ENCODE assay signal across 13 cellular contexts in genomic region chr15:36882487-36883108, GRCh38.
DNase-seq lines count a peak whose midpoint lies in the region; ATAC-seq and TF ChIP-seq lines count a peak whose summit lies in the region.
"Had no signal": no experiment of that assay in that cellular context is flagged by ENCODE, and none has a peak within 500 bp of the region (broad histone marks: within the 10 kb centered on the region; RNA-seq: fewer than 3 reads in every experiment).

No MANE protein-coding gene starts in this region.

- peaks cover 0 to 91% (median 20%) of the 10 kb centered on the region in 9 donors for H3K27me3 ChIP-seq in heart left ventricle
- H3K27me3 ChIP-seq in muscle layer of duodenum (ENCODE audit: low read depth, low read length), result peaks cover 27% of the 10 kb centered on the region

- peaks cover 0 to 32% (median 5%) of the 10 kb centered on the region in 12 donors for H3K4me1 ChIP-seq in heart left ventricle
- peaks cover 3 to 4% of the 10 kb centered on the region in 2 donors for H3K4me1 ChIP-seq in muscle layer of duodenum (ENCODE audit: control insufficient read depth in 1 of 2, insufficient read depth in 2 of 2, low read length in 2 of 2)

- intact Hi-C loops in heart left ventricle (cut with DNase I) (loop anchor here in 9 of 10 donors (1.0 to 10.0 kb wide), 13 partner anchors 220 to 1368 kb away; partner anchors contain the start of gene MEIS2 (in 8 of the 9)), cardiac septum (cut with DNase I) (loop anchor here (1.0 to 10.0 kb wide), 4 partner anchors 140 to 1002 kb away; partner anchors contain the start of gene MEIS2)

- H3K36me3 ChIP-seq in heart left ventricle (no peaks in the 10 kb centered on the region), muscle layer of duodenum (ENCODE audit: control insufficient read depth in 1 of 2, insufficient read depth in 2 of 2, low read length in 2 of 2) (no peaks in the 10 kb centered on the region)

- 19 to 33% (median 27%) methylated on average over 26 of the region's 26 CpGs for WGBS in heart left ventricle, 4 donors

- H3K27ac ChIP-seq in heart left ventricle, result no peak overlapping the region
- H3K27ac ChIP-seq in muscle layer of duodenum (ENCODE audit: low read length), result no peak overlapping the region

- DNase-seq in heart left ventricle (peak in 1 of 5 donors; percentile 58), cardiac septum (ENCODE audit: low spot score) (no peak), epithelial cell of esophagus (ENCODE audit: low read depth) (peak; percentile 27), superior temporal gyrus (ENCODE audit: extremely low spot score) (no peak)
- no peak for DNase-seq in activated naive CD4-positive, alpha-beta T cell treated with Interleukin-2 at 50 U/mL for 16 hours
- DNase-seq: activated naive CD4-positive, alpha-beta T cell treated with anti-CD3 and anti-CD28 coated beads, Interleukin-2, amount 10 ng/mL, durations not matched to agents 7 days and 5 days; NCI-H1417 treated with DMSO at 0.1 percent for 48 hours; RPMI8226; stimulated activated CD4-positive, alpha-beta T cell treated with anti-CD3 and anti-CD28 coated beads, Interleukin-2, amount 100 ng/mL, for 24 hours had no signal

- H3K9me3 ChIP-seq in heart left ventricle, result no peaks in the 10 kb centered on the region
- no peaks in the 10 kb centered on the region for H3K9me3 ChIP-seq in muscle layer of duodenum (ENCODE audit: control insufficient read depth in 1 of 2, low read length in 2 of 2)

- no peak for TF ChIP-seq CTCF in heart left ventricle (IDR thresholded peaks at IDR 0.05)
- TF ChIP-seq CTCF in epithelial cell of esophagus (IDR thresholded peaks at IDR 0.05; ENCODE audit: insufficient read depth, low read depth, low read length, missing control alignments), result no peak

- ATAC-seq in heart left ventricle, result peak in 1 of 4 donors; percentile 29
- ATAC-seq in HG02678 (IDR thresholded peaks at IDR 0.05; ENCODE audit: unreplicated experiment), result no peak
- ATAC-seq in HG03280 (IDR thresholded peaks at IDR 0.05; ENCODE audit: unreplicated experiment), result no peak
- ATAC-seq: activated CD4-positive, CD25-positive, alpha-beta regulatory T cell treated with anti-CD3 and anti-CD28 coated beads, Interleukin-2, amount 50 U/mL, for 24 hours had no signal

- TF ChIP-seq POLR2A in heart left ventricle (IDR thresholded peaks at IDR 0.05), result no peak

- H3K4me3 ChIP-seq in heart left ventricle (peak overlapping the region in 11 of 12 donors; percentile 3 to 56 (median 29)), epithelial cell of esophagus (ENCODE audit: low read length) (peak overlapping the region; percentile 1), muscle layer of duodenum (ENCODE audit: low read depth in 1 of 2, low read length in 2 of 2) (peak overlapping the region; percentile 63 to 64)

Comparison
In these comparisons a context has a peak if more than half of its experiments do, and no peak if none do; other contexts are left out.
1. H3K4me3 ChIP-seq: peak in every context shown above with its lines; median percentile 64 in muscle layer of duodenum; 29 in heart left ventricle; 1 in epithelial cell of esophagus.